In the genomic region with DNA sequence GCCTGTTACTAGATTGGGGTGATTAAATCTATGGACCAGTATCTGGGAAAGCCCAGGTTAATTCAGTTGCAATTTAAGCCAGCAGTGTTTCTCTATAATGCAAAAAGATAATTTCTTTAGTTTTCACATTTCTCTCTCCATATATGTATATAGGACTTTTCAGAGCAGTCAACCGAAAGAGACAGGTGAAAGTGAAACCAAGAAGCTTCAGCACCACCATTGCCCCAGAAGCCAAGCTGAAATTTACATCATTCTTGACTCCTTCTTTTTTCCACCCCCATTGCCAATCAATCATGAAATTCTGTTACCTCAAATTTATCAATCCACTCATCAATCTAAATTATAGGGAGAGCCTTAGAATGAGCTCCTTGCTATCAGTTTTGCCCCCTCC, we compare ENCODE assay signal across 9 cellular contexts. TPM values are rescaled to one million over a fixed set of nuclear protein-coding genes. Genes with fewer than 3 reads are reported as not detected.
A peak's percentile ranks its signal among the peaks of the same experiment; 100 is the strongest.
DNase-seq lines count a peak whose midpoint lies in the region; ATAC-seq, FAIRE-seq and TF ChIP-seq lines count a peak whose summit lies in the region.
"Had no signal": no experiment of that assay in that cellular context is flagged by ENCODE, and none has a peak within 500 bp of the region (broad histone marks: within the 10 kb centered on the region; RNA-seq: fewer than 3 reads in every experiment).

No MANE protein-coding gene starts in this region.

- H3K9me3 Mint-ChIP-seq in endothelial cell (ENCODE audit: unreplicated experiment): no peaks in the 10 kb centered on the region

- no peaks in the 10 kb centered on the region for H3K9me2 ChIP-seq in Loucy (replicated peaks; ENCODE audit: low read depth, low read length)

- H3K36me3 Mint-ChIP-seq in endothelial cell (ENCODE audit: low read depth, unreplicated experiment): peaks cover 9% of the 10 kb centered on the region

- no peaks in the 10 kb centered on the region for H3K9me3 ChIP-seq in Loucy (ENCODE audit: insufficient read depth, low read depth, low read length)
- H3K9me3 ChIP-seq in small intestine (ENCODE audit: control insufficient read depth, low read depth): no peaks in the 10 kb centered on the region

- H3K36me3 ChIP-seq in Loucy (ENCODE audit: insufficient read depth, low read length): no peaks in the 10 kb centered on the region
- H3K36me3 ChIP-seq in small intestine (ENCODE audit: control insufficient read depth in 2 of 2, insufficient read depth in 2 of 2, low read length in 2 of 2): no peaks in the 10 kb centered on the region

- 0 to 13% (median 0%) methylated on average over 1 of the region's 1 CpG for whole genome bisulfite sequencing in small intestine, 3 donors

- H4K20me1 ChIP-seq in Loucy (ENCODE audit: insufficient read depth, low read length, poor library complexity, severe bottlenecking): no peaks in the 10 kb centered on the region

- DNase-seq in GM12864 (ENCODE audit: low read depth) (peak; percentile 13), endothelial cell (ENCODE audit: low spot score) (no peak), small intestine (peak; percentile 27), hepatic stellate cell (ENCODE audit: low spot score) (no peak), NCI-H774 (lab: John Stamatoyannopoulos, UW) (no peak), NCI-H2227 treated with DMSO at 0.1 percent for 48 hours (lab: John Stamatoyannopoulos, UW) (no peak)

- H3K4me2 ChIP-seq in Loucy (ENCODE audit: low read depth, low read length, poor library complexity, severe bottlenecking): peak overlapping the region; percentile 96

- H3K4me3 ChIP-seq in GM12864 (ENCODE audit: low read depth, low read length): peak overlapping the region; percentile 41
- H3K4me3 ChIP-seq in Loucy (ENCODE audit: low read length, poor library complexity, severe bottlenecking): peak overlapping the region; percentile 83
- H3K4me3 ChIP-seq in small intestine (ENCODE audit: low read depth in 1 of 2, low read length in 2 of 2): peak overlapping the region in 1 of 2 donors; percentile 56

- H3F3A ChIP-seq in Loucy (ENCODE audit: low read depth): no peaks in the 10 kb centered on the region

- peak overlapping the region; percentile 86 for H3K4me3 Mint-ChIP-seq in endothelial cell (ENCODE audit: unreplicated experiment)

- no peak for FAIRE-seq in small intestine (lab: Jason Lieb, UNC)

- peaks cover 29% of the 10 kb centered on the region for H3K4me1 Mint-ChIP-seq in endothelial cell (ENCODE audit: unreplicated experiment)

- ATAC-seq in GM21528 (IDR thresholded peaks at IDR 0.05; ENCODE audit: low FRiP score, unreplicated experiment): peak; percentile 63

- H3K4me1 ChIP-seq in Loucy (ENCODE audit: insufficient read depth, low read length, poor library complexity, severe bottlenecking) (peaks cover 15% of the 10 kb centered on the region), small intestine (ENCODE audit: control insufficient read depth in 2 of 2, insufficient read depth in 1 of 2, low read depth in 1 of 2, low read length in 1 of 2) (peaks cover 2 to 8% of the 10 kb centered on the region in 2 donors)

- H3K27me3 Mint-ChIP-seq in endothelial cell (ENCODE audit: unreplicated experiment): peaks cover 32% of the 10 kb centered on the region

- peak overlapping the region; percentile 99 for H2AFZ ChIP-seq in Loucy (ENCODE audit: low read length)

- no peak overlapping the region for H3K27ac Mint-ChIP-seq in endothelial cell (ENCODE audit: unreplicated experiment)

- H3K79me2 ChIP-seq in Loucy (ENCODE audit: insufficient read depth, low read length): no peaks in the 10 kb centered on the region

- H3K27ac ChIP-seq in small intestine (ENCODE audit: low read depth in 1 of 2, low read length in 1 of 2): no peak overlapping the region
- H3K27ac ChIP-seq: SK-N-MC had no signal

- H3K27me3 ChIP-seq in Loucy (ENCODE audit: insufficient read depth, low read length, poor library complexity, severe bottlenecking) (peaks cover 9% of the 10 kb centered on the region), small intestine (ENCODE audit: control insufficient read depth in 2 of 2, insufficient read depth in 2 of 2, low read length in 2 of 2) (peaks cover 5 to 30% of the 10 kb centered on the region in 2 donors)

- TF ChIP-seq CTCF in GM12864 (IDR thresholded peaks at IDR 0.05; ENCODE audit: low read depth, low read length, missing control alignments): no peak
- TF ChIP-seq CTCF in Loucy (conservative IDR thresholded peaks at IDR 0.05; ENCODE audit: low read length): no peak
- no peak for TF ChIP-seq CTCF in endothelial cell (IDR thresholded peaks at IDR 0.05; ENCODE audit: unreplicated experiment)

- peak overlapping the region; percentile 71 for H3K9ac ChIP-seq in Loucy (ENCODE audit: low read depth, low read length, poor library complexity, severe bottlenecking)

RNA-seq across cellular contexts. Expression of a gene that starts 2.8 kb away (rescaled TPM):
- total RNA-seq in endothelial cell (ENCODE audit: unreplicated experiment): 0.23 TPM
- polyA plus RNA-seq in small intestine: under 1 TPM in 1 of 3 donors, not detected in 2; 0.01 TPM

Comparison
In these comparisons a context has a peak if more than half of its experiments do, and no peak if none do; other contexts are left out.
1. DNase-seq: peak in GM12864 (single experiment) and small intestine (single experiment); none in endothelial cell (single experiment), hepatic stellate cell (single experiment), NCI-H774 (single experiment) and NCI-H2227 treated with DMSO at 0.1 percent for 48 hours (single experiment).